ENCODE assay signal across 7 cellular contexts in genomic region chr19:4870025-4870700, GRCh38. TPM values are rescaled to one million over a fixed set of nuclear protein-coding genes. Genes with fewer than 3 reads are reported as not detected.
DNase-seq lines count a peak whose midpoint lies in the region; ATAC-seq, FAIRE-seq and TF ChIP-seq lines count a peak whose summit lies in the region.

No MANE protein-coding gene starts in this region.

- H3K9ac ChIP-seq in NT2/D1 (ENCODE audit: insufficient read length, low read depth) (no peak overlapping the region), colonic mucosa (ENCODE audit: low read depth in 2 of 2, low read length in 2 of 2) (no peak overlapping the region)

- FAIRE-seq in frontal cortex (lab: Jason Lieb, UNC) = no peak

- peak; percentile 49 for DNase-seq in GM12865 (ENCODE audit: low read depth)
- peak; percentile 74 for DNase-seq in NT2/D1 (ENCODE audit: low read depth, low spot score)
- peak; percentile 60 for DNase-seq in colonic mucosa
- DNase-seq in non-pigmented ciliary epithelial cell (ENCODE audit: low read depth) = peak; percentile 73
- DNase-seq in putamen (ENCODE audit: low spot score) = no peak
- DNase-seq in frontal cortex (ENCODE audit: low spot score in 2 of 2) = no peak

- TF ChIP-seq CTCF in GM12865 (IDR thresholded peaks at IDR 0.05; ENCODE audit: insufficient read depth, low read depth, low read length, missing control alignments) (no peak), colonic mucosa (IDR thresholded peaks at IDR 0.05) (no peak)

- H3K27ac ChIP-seq in colonic mucosa = peak overlapping the region; percentile 39

- H3K9me3 ChIP-seq in NT2/D1 (ENCODE audit: insufficient read depth, low read length) (no peaks in the 10 kb centered on the region), colonic mucosa (no peaks in the 10 kb centered on the region)

- ATAC-seq in GM21367 (IDR thresholded peaks at IDR 0.05; ENCODE audit: unreplicated experiment) = no peak

- peaks cover 8% of the 10 kb centered on the region for H3K36me3 ChIP-seq in NT2/D1 (ENCODE audit: insufficient read depth, insufficient read length, low read length)
- no peaks in the 10 kb centered on the region for H3K36me3 ChIP-seq in colonic mucosa

- H3K4me1 ChIP-seq in NT2/D1 (ENCODE audit: insufficient read depth, insufficient read length) (peaks cover 7% of the 10 kb centered on the region), colonic mucosa (peaks cover 7% of the 10 kb centered on the region)

- H3K4me3 ChIP-seq in GM12865 (ENCODE audit: low read depth, low read length) = no peak overlapping the region
- H3K4me3 ChIP-seq in NT2/D1 (ENCODE audit: insufficient read length, low read depth) = no peak overlapping the region
- H3K4me3 ChIP-seq in colonic mucosa = no peak overlapping the region

- H3K27me3 ChIP-seq in NT2/D1 (ENCODE audit: insufficient read depth, insufficient read length) (no peaks in the 10 kb centered on the region), colonic mucosa (no peaks in the 10 kb centered on the region)

- intact Hi-C loops in colonic mucosa (cut with DNase I) = loop anchor here (5.0 kb wide), 1 partner anchor 97 kb away; the partner anchor contains the start of gene KDM4B

RNA-seq across cellular contexts. Expression of gene PLIN3, which starts 2.7 kb away (rescaled TPM):
- total RNA-seq in colonic mucosa = 100 to 1,000 TPM; 110 TPM
- total RNA-seq in frontal cortex = 6.9 TPM

RNA-seq across cellular contexts. Expression of gene ARRDC5, which starts 32.5 kb away (rescaled TPM):
- under 1 TPM in 1 of 2 donors, not detected in 1; 0.15 TPM for total RNA-seq in colonic mucosa
- not detected for total RNA-seq in frontal cortex

RNA-seq across cellular contexts. Expression of gene TICAM1, which starts 38.7 kb away (rescaled TPM):
- total RNA-seq in colonic mucosa (10 to 100 TPM; 14.0 to 27.2 TPM), frontal cortex (1.2 TPM)

RNA-seq across cellular contexts. Expression of gene UHRF1, which starts 39.1 kb away (rescaled TPM):
- total RNA-seq in colonic mucosa = 10 to 100 TPM in 1 of 2 donors, 1 to 10 TPM in 1; 6.3 to 48.5 TPM
- 6.9 TPM for total RNA-seq in frontal cortex

Comparison
In these comparisons a context has a peak if more than half of its experiments do, and no peak if none do; other contexts are left out.
1. DNase-seq: peak in GM12865 (single experiment), NT2/D1 (single experiment), colonic mucosa (single experiment) and non-pigmented ciliary epithelial cell (single experiment); none in putamen (single experiment) and frontal cortex (0 of 2).
2. RNA of gene PLIN3, which starts 2.7 kb away (total RNA-seq): 110 TPM in colonic mucosa; 6.9 TPM in frontal cortex (single experiment); every median in the first group is over 10 times any median in the second.